20 cellular contexts compared by ENCODE assay signal in genomic region chr6:16278750-16279149, GRCh38. TPM values are rescaled to one million over a fixed set of nuclear protein-coding genes. Genes with fewer than 3 reads are reported as not detected.
DNase-seq lines count a peak whose midpoint lies in the region; ATAC-seq and TF ChIP-seq lines count a peak whose summit lies in the region.
"Had no signal": no experiment of that assay in that cellular context is flagged by ENCODE, and none has a peak within 500 bp of the region (broad histone marks: within the 10 kb centered on the region; RNA-seq: fewer than 3 reads in every experiment).

No MANE protein-coding gene starts in this region.

- no peaks in the 10 kb centered on the region for H3K79me1 ChIP-seq in mesenchymal stem cell (replicated peaks; ENCODE audit: low read length, poor library complexity, severe bottlenecking)

- peak overlapping the region in 1 of 2 experiments; percentile 57 for H2BK12ac ChIP-seq in mesenchymal stem cell (ENCODE audit: low read length in 2 of 2)

- POLR2A ChIA-PET in RWPE1 (lab: Yijun Ruan, JAX; ENCODE audit: low non-redundant PET): no interaction called here

- H3K9ac ChIP-seq in mesenchymal stem cell (ENCODE audit: low read length): no peak overlapping the region
- H3K9ac ChIP-seq: SK-N-SH had no signal

- H3K4me2 ChIP-seq in mesenchymal stem cell (ENCODE audit: low read length, poor library complexity, severe bottlenecking): no peak overlapping the region
- H3K4me2 ChIP-seq: SK-N-SH had no signal

- H3K27me3 ChIP-seq in left ventricle myocardium inferior (ENCODE audit: low read depth): no peaks in the 10 kb centered on the region
- no peaks in the 10 kb centered on the region for H3K27me3 ChIP-seq in mesenchymal stem cell (ENCODE audit: control insufficient read depth in 1 of 2, insufficient read depth in 1 of 2, low read length in 2 of 2)
- no peaks in the 10 kb centered on the region for H3K27me3 ChIP-seq in gastrocnemius medialis

- no peak for TF ChIP-seq POLR2A in gastrocnemius medialis (IDR thresholded peaks at IDR 0.05)

- intact Hi-C loops in left ventricle myocardium inferior (cut with micrococcal nuclease) (no loop called here), Right ventricle myocardium inferior (cut with DNase I) (loop anchor here (10.0 kb wide), 1 partner anchor 54 kb away; no protein-coding TSS in a partner anchor), gastrocnemius medialis (cut with DNase I; ENCODE audit: low total_unique reads) (loop anchor here (5.0 kb wide), 1 partner anchor 141 kb away; no protein-coding TSS in a partner anchor)

- in situ Hi-C loops in gastrocnemius medialis (cut with MboI; ENCODE audit: low sequenced_read_pairs in 4 of 4): loop anchor here in 1 of 4 donors (5.0 kb wide), 1 partner anchor 36 kb away; no protein-coding TSS in a partner anchor

- no peak overlapping the region for H3K14ac ChIP-seq in mesenchymal stem cell (ENCODE audit: low read length in 2 of 2)

- peaks cover 20% of the 10 kb centered on the region for H3K4me1 ChIP-seq in left ventricle myocardium inferior
- peaks cover 16% of the 10 kb centered on the region for H3K4me1 ChIP-seq in mesenchymal stem cell (ENCODE audit: control insufficient read depth, insufficient read depth, low read depth, low read length)
- peaks cover 54 to 61% of the 10 kb centered on the region in 2 donors for H3K4me1 ChIP-seq in gastrocnemius medialis

- no peak overlapping the region for H2BK5ac ChIP-seq in mesenchymal stem cell (ENCODE audit: low read depth, low read length, poor library complexity, severe bottlenecking)

- peak overlapping the region; percentile 85 for H3K27ac ChIP-seq in left ventricle myocardium inferior (replicated peaks)
- H3K27ac ChIP-seq in RWPE1: peak overlapping the region; percentile 87
- H3K27ac ChIP-seq in mesenchymal stem cell (ENCODE audit: low read length, poor library complexity, severe bottlenecking): no peak overlapping the region
- H3K27ac ChIP-seq in gastrocnemius medialis: peak overlapping the region; percentile 91 to 99 (median 98)
- H3K27ac ChIP-seq: HL-60, PC-9 had no signal

- H3K4me3 ChIP-seq in left ventricle myocardium inferior (no peak overlapping the region), mesenchymal stem cell (ENCODE audit: insufficient read depth in 1 of 2, low read depth in 1 of 2, low read length in 2 of 2) (no peak overlapping the region), gastrocnemius medialis (peak overlapping the region; percentile 8 to 50 (median 34))
- H3K4me3 ChIP-seq: PC-9 had no signal

- WGBS in mesenchymal stem cell: 96% methylated on average over 9 of the region's 9 CpGs

- no peak overlapping the region for H2AFZ ChIP-seq in mesenchymal stem cell (ENCODE audit: low read depth, low read length)
- H2AFZ ChIP-seq: PC-9 had no signal

- no peak overlapping the region for H3K23ac ChIP-seq in mesenchymal stem cell (ENCODE audit: low read length in 2 of 2)

- no peak for TF ChIP-seq CTCF in left ventricle myocardium inferior (IDR thresholded peaks at IDR 0.05; ENCODE audit: borderline replicate concordance)
- TF ChIP-seq CTCF in RWPE1 (conservative IDR thresholded peaks at IDR 0.05; ENCODE audit: low read depth): no peak
- TF ChIP-seq CTCF in gastrocnemius medialis (IDR thresholded peaks at IDR 0.05 in 4 of 5, conservative IDR thresholded peaks at IDR 0.05 in 1 of 5): no peak

- no peak overlapping the region for H2BK120ac ChIP-seq in mesenchymal stem cell (ENCODE audit: low read depth, low read length)

- H3K36me3 ChIP-seq in left ventricle myocardium inferior (peaks cover 40% of the 10 kb centered on the region), mesenchymal stem cell (ENCODE audit: control insufficient read depth in 1 of 2, insufficient read depth in 2 of 2, low read depth in 1 of 2, low read length in 2 of 2) (peaks cover 0 to 3% of the 10 kb centered on the region in 2 experiments), gastrocnemius medialis (peaks cover 0 to 16% of the 10 kb centered on the region in 2 donors)

- no peak overlapping the region for H4K8ac ChIP-seq in mesenchymal stem cell (ENCODE audit: low read length)

- peak overlapping the region; percentile 17 for H2BK15ac ChIP-seq in mesenchymal stem cell (ENCODE audit: low read depth, poor library complexity, severe bottlenecking)

- H3K4ac ChIP-seq in mesenchymal stem cell (ENCODE audit: low read depth in 1 of 2, low read length in 2 of 2): no peak overlapping the region

- DNase-seq in left ventricle myocardium inferior (no peak), Right ventricle myocardium inferior (ENCODE audit: missing footprints) (no peak), RWPE1 (ENCODE audit: low spot score) (no peak), mesenchymal stem cell (no peak), gastrocnemius medialis (peak in 1 of 2 donors; percentile 37), NCI-H1436 (lab: John Stamatoyannopoulos, UW) (no peak), HK-2 (ENCODE audit: unreplicated experiment) (no peak)
- DNase-seq: Calu3; DND-41; Karpas-422; NCI-H1092 treated with DMSO at 0.1 percent for 48 hours; NCI-H1436 treated with DMSO at 0.1 percent for 48 hours; NCI-H187 treated with DMSO at 0.1 percent for 48 hours; NCI-H748 treated with DMSO at 0.1 percent for 48 hours; NK-92 treated with Interleukin-12 subunit alpha and Interleukin-12 subunit beta, amount 100 ng/mL, for 24 hours; PC-9; SIG-M5; SK-N-SH had no signal

- H2AK5ac ChIP-seq in mesenchymal stem cell (ENCODE audit: low read length, severe bottlenecking): no peak overlapping the region

- CTCF ChIA-PET in RWPE1 (lab: Yijun Ruan, JAX): interaction anchor here (0.6 kb wide), 2 partner anchors 34 to 1066 kb away, joined by 3 to 6 read pairs; no protein-coding TSS in a partner anchor

- peak overlapping the region; percentile 43 for H4K91ac ChIP-seq in mesenchymal stem cell (ENCODE audit: low read length)

- ATAC-seq in Right ventricle myocardium inferior (no peak), gastrocnemius medialis (peak in 1 of 2 donors; percentile 3), GM19351 (IDR thresholded peaks at IDR 0.05; ENCODE audit: unreplicated experiment) (no peak)

- no peaks in the 10 kb centered on the region for H3K9me3 ChIP-seq in left ventricle myocardium inferior (replicated peaks)
- H3K9me3 ChIP-seq in mesenchymal stem cell (ENCODE audit: control insufficient read depth, low read length): no peaks in the 10 kb centered on the region
- no peaks in the 10 kb centered on the region for H3K9me3 ChIP-seq in gastrocnemius medialis
- H3K9me3 ChIP-seq: SK-N-SH had no signal

- no peak overlapping the region for H3K18ac ChIP-seq in mesenchymal stem cell (ENCODE audit: low read depth in 1 of 2, low read length in 2 of 2)

RNA-seq across cellular contexts. Expression of gene GMPR, which starts 40.4 kb away (rescaled TPM):
- total RNA-seq in left ventricle myocardium inferior (126 TPM), Right ventricle myocardium inferior (125 TPM), gastrocnemius medialis (100 to 1,000 TPM; 109 to 266 (median 239) TPM)
- 23.7 TPM for polyA plus RNA-seq in mesenchymal stem cell (2013, experiment 1 of 2)
- 26.0 TPM for polyA plus RNA-seq in mesenchymal stem cell (2013, experiment 2 of 2)

Comparison
In these comparisons a context has a peak if more than half of its experiments do, and no peak if none do; other contexts are left out.
1. H3K4me3 ChIP-seq: peak in gastrocnemius medialis (4 of 4); none in left ventricle myocardium inferior (single experiment) and mesenchymal stem cell (0 of 2).